9 cellular contexts compared by ENCODE assay signal in the genomic region with DNA sequence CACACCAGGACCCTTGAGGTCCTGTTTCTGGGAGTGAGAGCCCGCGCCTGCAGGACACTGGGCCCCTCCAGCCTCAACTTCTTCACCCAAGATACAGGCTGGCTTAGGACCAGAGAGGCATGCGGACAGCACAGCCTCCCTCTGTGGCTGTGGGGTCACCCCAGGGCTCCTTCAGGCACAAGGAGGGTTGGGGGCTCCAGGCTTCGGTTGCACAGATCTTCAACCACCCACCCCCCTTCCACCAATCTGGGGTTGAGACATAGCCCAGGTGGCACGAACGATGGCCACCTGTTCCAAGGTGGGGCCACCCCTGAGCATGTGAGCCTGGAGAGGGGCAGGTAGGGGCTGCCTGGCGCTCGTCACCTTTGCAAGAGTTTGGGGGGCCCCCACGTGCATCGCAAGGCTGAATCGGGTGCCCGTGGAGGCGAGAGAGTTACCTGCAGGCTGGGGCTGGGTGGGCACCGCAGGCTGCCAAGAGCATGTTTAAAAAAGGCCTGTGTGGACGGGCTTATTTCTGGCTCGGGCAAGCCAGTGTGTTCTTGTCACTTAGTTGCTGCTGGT. TPM values are rescaled to one million over a fixed set of nuclear protein-coding genes. Genes with fewer than 3 reads are reported as not detected.
DNase-seq lines count a peak whose midpoint lies in the region; ATAC-seq and TF ChIP-seq lines count a peak whose summit lies in the region.
"Had no signal": no experiment of that assay in that cellular context is flagged by ENCODE, and none has a peak within 500 bp of the region (broad histone marks: within the 10 kb centered on the region; RNA-seq: fewer than 3 reads in every experiment).

No MANE protein-coding gene starts in this region.

- H3K27me3 Mint-ChIP-seq in HFFc6 (ENCODE audit: insufficient read depth) (peaks cover 2% of the 10 kb centered on the region), immature natural killer cell (ENCODE audit: low read depth in 3 of 3) (peaks cover 0 to 3% (median 0%) of the 10 kb centered on the region in 3 donors)
- H3K27me3 Mint-ChIP-seq in activated T-helper 17 cell treated with anti-CD3 and anti-CD28 coated beads, Interleukin-2, amount 50 U/mL, for 72 hours, result no peaks in the 10 kb centered on the region
- H3K27me3 Mint-ChIP-seq in stimulated activated naive CD8-positive, alpha-beta T cell treated with anti-CD3 and anti-CD28 coated beads, Interleukin-15, amount 100 ng/mL, for 72 hours, result no peaks in the 10 kb centered on the region

- H3K27ac Mint-ChIP-seq in HFFc6, result peak overlapping the region; percentile 56
- peak overlapping the region; percentile 43 for H3K27ac Mint-ChIP-seq in activated T-helper 17 cell treated with anti-CD3 and anti-CD28 coated beads, Interleukin-2, amount 50 U/mL, for 72 hours
- H3K27ac Mint-ChIP-seq in immature natural killer cell, result peak overlapping the region in 2 of 6 donors; percentile 58 to 70
- peak overlapping the region in 1 of 2 donors; percentile 76 for H3K27ac Mint-ChIP-seq in stimulated activated naive CD8-positive, alpha-beta T cell treated with anti-CD3 and anti-CD28 coated beads, Interleukin-15, amount 100 ng/mL, for 72 hours

- ATAC-seq in activated T-helper 17 cell treated with anti-CD3 and anti-CD28 coated beads, Interleukin-2, amount 50 U/mL, for 72 hours (replicated peaks), result no peak
- ATAC-seq in stimulated activated naive CD8-positive, alpha-beta T cell treated with anti-CD3 and anti-CD28 coated beads, Interleukin-15, amount 100 ng/mL, for 72 hours, result no peak

- no peak for TF ChIP-seq CTCF in HFFc6 (IDR thresholded peaks at IDR 0.05)

- peaks cover 23% of the 10 kb centered on the region for H3K4me1 Mint-ChIP-seq in HFFc6 (ENCODE audit: low read depth)
- H3K4me1 Mint-ChIP-seq in activated T-helper 17 cell treated with anti-CD3 and anti-CD28 coated beads, Interleukin-2, amount 50 U/mL, for 72 hours, result no peaks in the 10 kb centered on the region
- H3K4me1 Mint-ChIP-seq in immature natural killer cell, result peaks cover 14 to 32% of the 10 kb centered on the region in 2 donors
- H3K4me1 Mint-ChIP-seq in stimulated activated naive CD8-positive, alpha-beta T cell treated with anti-CD3 and anti-CD28 coated beads, Interleukin-15, amount 100 ng/mL, for 72 hours, result peaks cover 84% of the 10 kb centered on the region

- peak overlapping the region; percentile 84 for H3K4me3 Mint-ChIP-seq in HFFc6
- peak overlapping the region; percentile 63 for H3K4me3 Mint-ChIP-seq in activated T-helper 17 cell treated with anti-CD3 and anti-CD28 coated beads, Interleukin-2, amount 50 U/mL, for 72 hours
- peak overlapping the region; percentile 61 to 78 (median 77) for H3K4me3 Mint-ChIP-seq in immature natural killer cell
- peak overlapping the region; percentile 66 to 83 for H3K4me3 Mint-ChIP-seq in stimulated activated naive CD8-positive, alpha-beta T cell treated with anti-CD3 and anti-CD28 coated beads, Interleukin-15, amount 100 ng/mL, for 72 hours

- H3K36me3 Mint-ChIP-seq in HFFc6 (ENCODE audit: low read depth), result no peaks in the 10 kb centered on the region
- H3K36me3 Mint-ChIP-seq in activated T-helper 17 cell treated with anti-CD3 and anti-CD28 coated beads, Interleukin-2, amount 50 U/mL, for 72 hours (ENCODE audit: low read depth), result peaks cover 6% of the 10 kb centered on the region
- H3K36me3 Mint-ChIP-seq in immature natural killer cell, result peaks cover 0 to 4% (median 2%) of the 10 kb centered on the region in 3 donors

- H3K9me3 Mint-ChIP-seq in HFFc6 (no peaks in the 10 kb centered on the region), immature natural killer cell (no peaks in the 10 kb centered on the region)
- no peaks in the 10 kb centered on the region for H3K9me3 Mint-ChIP-seq in activated T-helper 17 cell treated with anti-CD3 and anti-CD28 coated beads, Interleukin-2, amount 50 U/mL, for 72 hours
- H3K9me3 Mint-ChIP-seq in stimulated activated naive CD8-positive, alpha-beta T cell treated with anti-CD3 and anti-CD28 coated beads, Interleukin-15, amount 100 ng/mL, for 72 hours, result no peaks in the 10 kb centered on the region

- no peak for DNase-seq in HFFc6
- DNase-seq in immature natural killer cell, result no peak
- no peak for DNase-seq in stimulated activated naive CD8-positive, alpha-beta T cell treated with anti-CD3 and anti-CD28 coated beads, Interleukin-15, amount 100 ng/mL, for 72 hours
- no peak for DNase-seq in AG08396 (ENCODE audit: low spot score)
- no peak for DNase-seq in glomerular visceral epithelial cell (ENCODE audit: extremely low spot score)
- DNase-seq in OCI-M2 (lab: John Stamatoyannopoulos, UW; ENCODE audit: unreplicated experiment), result no peak
- DNase-seq: GOT3 had no signal

RNA-seq across cellular contexts. Expression of gene ZDHHC8, which starts 1.2 kb away (rescaled TPM):
- total RNA-seq in HFFc6 (2021; fragmentation: NEBNext Ultra II Directional; extraction: Animal tissue kit (Norgen Biotek cat#: 25700)), result 100 to 1,000 TPM in 3 of 6 experiments, 10 to 100 TPM in 3; 91.8 to 119 (median 99.1) TPM
- 10 to 100 TPM; 23.4 to 59.7 TPM for total RNA-seq in activated T-helper 17 cell treated with anti-CD3 and anti-CD28 coated beads, Interleukin-2, amount 50 U/mL, for 72 hours
- 1 to 10 TPM in 1 of 3 donors, under 1 TPM in 2; 0.54 to 3.7 (median 0.79) TPM for polyA plus RNA-seq in immature natural killer cell

RNA-seq across cellular contexts. Expression of gene TRMT2A, which starts 15.7 kb away (rescaled TPM):
- total RNA-seq in HFFc6 (2021; fragmentation: NEBNext Ultra II Directional; extraction: Animal tissue kit (Norgen Biotek cat#: 25700)), result 10 to 100 TPM; 31.1 to 44.9 (median 38.5) TPM
- 100 to 1,000 TPM in 1 of 2 donors, 10 to 100 TPM in 1; 71.7 to 110 TPM for total RNA-seq in activated T-helper 17 cell treated with anti-CD3 and anti-CD28 coated beads, Interleukin-2, amount 50 U/mL, for 72 hours
- polyA plus RNA-seq in immature natural killer cell, result 10 to 100 TPM; 22.7 to 33.7 (median 27.6) TPM

RNA-seq across cellular contexts. Expression of gene RANBP1, which starts 16.9 kb away (rescaled TPM):
- total RNA-seq in HFFc6 (2021; fragmentation: NEBNext Ultra II Directional; extraction: Animal tissue kit (Norgen Biotek cat#: 25700)), result 100 to 1,000 TPM; 177 to 231 (median 226) TPM
- total RNA-seq in activated T-helper 17 cell treated with anti-CD3 and anti-CD28 coated beads, Interleukin-2, amount 50 U/mL, for 72 hours, result 100 to 1,000 TPM; 187 to 421 TPM
- 100 to 1,000 TPM in 1 of 3 donors, 10 to 100 TPM in 2; 90.4 to 111 (median 92.4) TPM for polyA plus RNA-seq in immature natural killer cell

RNA-seq across cellular contexts. Expression of gene CCDC188, which starts 18.1 kb away (rescaled TPM):
- total RNA-seq in HFFc6 (2021; fragmentation: NEBNext Ultra II Directional; extraction: Animal tissue kit (Norgen Biotek cat#: 25700)), result 1 to 10 TPM in 4 of 6 experiments, under 1 TPM in 1, not detected in 1; 0.54 to 3.9 (median 2.8) TPM
- under 1 TPM; 0.32 to 0.77 TPM for total RNA-seq in activated T-helper 17 cell treated with anti-CD3 and anti-CD28 coated beads, Interleukin-2, amount 50 U/mL, for 72 hours
- under 1 TPM in 1 of 3 donors, not detected in 2; 0.66 TPM for polyA plus RNA-seq in immature natural killer cell
- total RNA-seq: SK-MEL-5 had no signal

RNA-seq across cellular contexts. Expression of gene DGCR8, which starts 52.7 kb away (rescaled TPM):
- 10 to 100 TPM; 19.8 to 24.5 (median 22.0) TPM for total RNA-seq in HFFc6 (2021; fragmentation: NEBNext Ultra II Directional; extraction: Animal tissue kit (Norgen Biotek cat#: 25700))
- total RNA-seq in activated T-helper 17 cell treated with anti-CD3 and anti-CD28 coated beads, Interleukin-2, amount 50 U/mL, for 72 hours, result 10 to 100 TPM; 42.8 to 43.2 TPM
- 1 to 10 TPM in 2 of 3 donors, under 1 TPM in 1; 0.83 to 5.4 (median 1.4) TPM for polyA plus RNA-seq in immature natural killer cell
